Comparison of ENCODE assay signal across 7 cellular contexts in genomic region chr2:113886479-113887383, GRCh38. TPM values are rescaled to one million over a fixed set of nuclear protein-coding genes. Genes with fewer than 3 reads are reported as not detected.
A peak's percentile ranks its signal among the peaks of the same experiment; 100 is the strongest.
DNase-seq lines count a peak whose midpoint lies in the region; ATAC-seq lines count a peak whose summit lies in the region.

No MANE protein-coding gene starts in this region.

- ATAC-seq in GM18502 (IDR thresholded peaks at IDR 0.05; ENCODE audit: poor library complexity, unreplicated experiment) (peak; percentile 77), GM21723 (IDR thresholded peaks at IDR 0.05; ENCODE audit: unreplicated experiment) (peak; percentile 74)
- ATAC-seq in activated T-cell treated with anti-CD3 and anti-CD28 coated beads, Interleukin-2, amount 50 U/mL, for 4 hours = peak in 1 of 2 donors; percentile 11

- H3K9me3 ChIP-seq in KOPT-K1 (ENCODE audit: insufficient read depth, low read length, poor library complexity, severe bottlenecking) = no peaks in the 10 kb centered on the region

- peaks cover 5% of the 10 kb centered on the region for H3K36me3 Mint-ChIP-seq in activated T-cell treated with anti-CD3 and anti-CD28 coated beads, Interleukin-2, amount 50 U/mL, for 4 hours (ENCODE audit: insufficient read depth)

- H3K9me3 Mint-ChIP-seq in activated T-cell treated with anti-CD3 and anti-CD28 coated beads, Interleukin-2, amount 50 U/mL, for 4 hours = no peaks in the 10 kb centered on the region

- peaks cover 15% of the 10 kb centered on the region for H3K36me3 ChIP-seq in KOPT-K1 (ENCODE audit: insufficient read depth, low read length)

- peaks cover 45% of the 10 kb centered on the region for H3K4me1 Mint-ChIP-seq in activated T-cell treated with anti-CD3 and anti-CD28 coated beads, Interleukin-2, amount 50 U/mL, for 4 hours (ENCODE audit: low read depth)

- H3K4me3 Mint-ChIP-seq in activated T-cell treated with anti-CD3 and anti-CD28 coated beads, Interleukin-2, amount 50 U/mL, for 4 hours = peak overlapping the region; percentile 50

- DNase-seq in activated T-cell treated with anti-CD3 and anti-CD28 coated beads, Interleukin-2, amount 50 U/mL, for 4 hours = no peak
- DNase-seq in kidney tubule cell (ENCODE audit: low spot score) (peak; percentile 91), stromal cell of bone marrow (ENCODE audit: low read depth) (peak; percentile 70), NCI-H1105 treated with DMSO at 0.1 percent for 48 hours (lab: John Stamatoyannopoulos, UW) (no peak)

- peak overlapping the region; percentile 23 for H3K27ac ChIP-seq in KOPT-K1 (ENCODE audit: low read depth, low read length, poor library complexity, severe bottlenecking)

- no peaks in the 10 kb centered on the region for H3K27me3 Mint-ChIP-seq in activated T-cell treated with anti-CD3 and anti-CD28 coated beads, Interleukin-2, amount 50 U/mL, for 4 hours (ENCODE audit: low read depth)

RNA-seq across cellular contexts. Expression of gene ACTR3, which starts 3.2 kb away (rescaled TPM):
- 100 to 1,000 TPM; 517 to 534 (median 529) TPM for total RNA-seq in activated T-cell treated with anti-CD3 and anti-CD28 coated beads, Interleukin-2, amount 50 U/mL, for 4 hours

Comparison
In these comparisons a context has a peak if more than half of its experiments do, and no peak if none do; other contexts are left out.
1. DNase-seq: peak in kidney tubule cell (single experiment) and stromal cell of bone marrow (single experiment); none in activated T-cell treated with anti-CD3 and anti-CD28 coated beads, Interleukin-2, amount 50 U/mL, for 4 hours (single experiment) and NCI-H1105 treated with DMSO at 0.1 percent for 48 hours (single experiment).